ENCODE assay signal across 1 cellular context in the genomic region with DNA sequence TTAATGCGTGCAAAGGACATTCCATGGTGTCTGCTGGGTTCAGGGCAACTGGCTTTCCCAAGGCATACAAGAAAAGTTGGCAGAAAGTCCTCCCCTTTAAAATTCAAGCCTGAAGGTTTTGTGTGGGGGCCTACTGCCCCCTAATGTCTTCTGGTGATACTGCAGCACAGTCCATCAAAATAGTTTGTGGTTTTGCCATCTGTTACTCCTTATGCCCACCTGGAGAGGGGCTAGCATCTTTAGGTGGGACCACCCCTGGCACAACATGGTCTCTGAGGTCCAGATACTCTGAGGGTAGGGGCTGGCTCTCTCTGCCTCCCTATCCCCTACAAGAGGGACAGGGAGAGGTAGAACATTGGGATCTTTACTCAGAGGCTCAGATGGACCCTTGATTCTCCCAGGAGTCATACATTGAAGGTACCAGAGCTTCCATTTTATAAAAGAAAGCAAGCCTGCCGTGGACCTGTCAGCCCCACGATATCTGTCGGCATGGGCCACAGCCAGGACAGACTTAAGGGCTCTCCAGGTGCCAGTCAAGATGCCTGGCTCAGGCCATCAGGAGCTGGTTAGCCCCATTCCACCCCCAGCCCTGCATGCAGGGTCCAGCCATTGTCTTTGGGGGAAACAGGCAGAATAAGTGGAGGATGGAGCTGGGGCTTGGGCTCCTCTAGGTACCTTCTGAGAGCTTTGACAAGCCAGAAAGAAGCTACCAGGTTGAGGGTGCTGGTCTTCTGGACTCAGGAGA.
A peak's percentile ranks its signal among the peaks of the same experiment; 100 is the strongest.
TF ChIP-seq lines count a peak whose summit lies in the region.

No MANE protein-coding gene starts in this region.

TF ChIP-seq in H1, 55 proteins besides CTCF, POLR2A, EP300 and RAD21:
- TF ChIP-seq ZNF274 (IDR thresholded peaks at IDR 0.05; ENCODE audit: borderline replicate concordance, extremely low read depth, low read length), result no peak
- TF ChIP-seq YY1 (IDR thresholded peaks at IDR 0.05; ENCODE audit: low read depth, low read length), result no peak
- 0 out of 2 replicates have a peak, but pooled peaks have one; percentile 8 for TF ChIP-seq EGR1 (IDR thresholded peaks at IDR 0.05; ENCODE audit: borderline replicate concordance, low read depth, low read length)
- no peak for TF ChIP-seq CREB1 (IDR thresholded peaks at IDR 0.05)
